In the genomic region with DNA sequence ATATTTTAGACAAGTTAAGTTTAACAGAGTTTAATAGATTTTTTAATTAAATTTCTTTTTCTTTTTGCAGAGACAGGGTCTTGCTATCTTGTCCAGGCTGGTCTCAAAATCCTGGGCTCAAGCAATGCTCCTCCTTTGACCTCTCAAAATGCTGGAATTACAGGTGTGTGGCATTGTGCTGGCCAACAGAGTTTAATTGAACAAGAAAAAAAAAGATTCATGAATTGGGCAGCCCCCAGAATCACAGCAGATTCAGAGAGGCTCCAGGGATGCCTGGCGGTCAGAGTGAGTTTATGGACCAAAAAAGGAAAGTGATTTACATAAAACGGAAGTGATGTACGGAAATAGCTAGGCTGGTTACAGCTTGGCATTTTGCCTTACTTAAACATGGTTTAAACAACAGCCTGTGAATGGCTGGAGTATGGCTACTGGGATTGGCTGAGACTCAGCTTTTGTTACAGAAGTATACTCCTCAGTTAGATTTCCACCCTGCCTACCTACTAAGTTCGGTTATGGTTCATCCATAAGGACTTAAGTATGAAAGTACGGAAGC, we compare ENCODE assay signal across 1 cellular context.
TF ChIP-seq lines count a peak whose summit lies in the region.

No MANE protein-coding gene starts in this region.

TF ChIP-seq in GM23338, 12 proteins besides CTCF, POLR2A, EP300 and RAD21 (continued from another document):
- TF ChIP-seq, protein P1, sequence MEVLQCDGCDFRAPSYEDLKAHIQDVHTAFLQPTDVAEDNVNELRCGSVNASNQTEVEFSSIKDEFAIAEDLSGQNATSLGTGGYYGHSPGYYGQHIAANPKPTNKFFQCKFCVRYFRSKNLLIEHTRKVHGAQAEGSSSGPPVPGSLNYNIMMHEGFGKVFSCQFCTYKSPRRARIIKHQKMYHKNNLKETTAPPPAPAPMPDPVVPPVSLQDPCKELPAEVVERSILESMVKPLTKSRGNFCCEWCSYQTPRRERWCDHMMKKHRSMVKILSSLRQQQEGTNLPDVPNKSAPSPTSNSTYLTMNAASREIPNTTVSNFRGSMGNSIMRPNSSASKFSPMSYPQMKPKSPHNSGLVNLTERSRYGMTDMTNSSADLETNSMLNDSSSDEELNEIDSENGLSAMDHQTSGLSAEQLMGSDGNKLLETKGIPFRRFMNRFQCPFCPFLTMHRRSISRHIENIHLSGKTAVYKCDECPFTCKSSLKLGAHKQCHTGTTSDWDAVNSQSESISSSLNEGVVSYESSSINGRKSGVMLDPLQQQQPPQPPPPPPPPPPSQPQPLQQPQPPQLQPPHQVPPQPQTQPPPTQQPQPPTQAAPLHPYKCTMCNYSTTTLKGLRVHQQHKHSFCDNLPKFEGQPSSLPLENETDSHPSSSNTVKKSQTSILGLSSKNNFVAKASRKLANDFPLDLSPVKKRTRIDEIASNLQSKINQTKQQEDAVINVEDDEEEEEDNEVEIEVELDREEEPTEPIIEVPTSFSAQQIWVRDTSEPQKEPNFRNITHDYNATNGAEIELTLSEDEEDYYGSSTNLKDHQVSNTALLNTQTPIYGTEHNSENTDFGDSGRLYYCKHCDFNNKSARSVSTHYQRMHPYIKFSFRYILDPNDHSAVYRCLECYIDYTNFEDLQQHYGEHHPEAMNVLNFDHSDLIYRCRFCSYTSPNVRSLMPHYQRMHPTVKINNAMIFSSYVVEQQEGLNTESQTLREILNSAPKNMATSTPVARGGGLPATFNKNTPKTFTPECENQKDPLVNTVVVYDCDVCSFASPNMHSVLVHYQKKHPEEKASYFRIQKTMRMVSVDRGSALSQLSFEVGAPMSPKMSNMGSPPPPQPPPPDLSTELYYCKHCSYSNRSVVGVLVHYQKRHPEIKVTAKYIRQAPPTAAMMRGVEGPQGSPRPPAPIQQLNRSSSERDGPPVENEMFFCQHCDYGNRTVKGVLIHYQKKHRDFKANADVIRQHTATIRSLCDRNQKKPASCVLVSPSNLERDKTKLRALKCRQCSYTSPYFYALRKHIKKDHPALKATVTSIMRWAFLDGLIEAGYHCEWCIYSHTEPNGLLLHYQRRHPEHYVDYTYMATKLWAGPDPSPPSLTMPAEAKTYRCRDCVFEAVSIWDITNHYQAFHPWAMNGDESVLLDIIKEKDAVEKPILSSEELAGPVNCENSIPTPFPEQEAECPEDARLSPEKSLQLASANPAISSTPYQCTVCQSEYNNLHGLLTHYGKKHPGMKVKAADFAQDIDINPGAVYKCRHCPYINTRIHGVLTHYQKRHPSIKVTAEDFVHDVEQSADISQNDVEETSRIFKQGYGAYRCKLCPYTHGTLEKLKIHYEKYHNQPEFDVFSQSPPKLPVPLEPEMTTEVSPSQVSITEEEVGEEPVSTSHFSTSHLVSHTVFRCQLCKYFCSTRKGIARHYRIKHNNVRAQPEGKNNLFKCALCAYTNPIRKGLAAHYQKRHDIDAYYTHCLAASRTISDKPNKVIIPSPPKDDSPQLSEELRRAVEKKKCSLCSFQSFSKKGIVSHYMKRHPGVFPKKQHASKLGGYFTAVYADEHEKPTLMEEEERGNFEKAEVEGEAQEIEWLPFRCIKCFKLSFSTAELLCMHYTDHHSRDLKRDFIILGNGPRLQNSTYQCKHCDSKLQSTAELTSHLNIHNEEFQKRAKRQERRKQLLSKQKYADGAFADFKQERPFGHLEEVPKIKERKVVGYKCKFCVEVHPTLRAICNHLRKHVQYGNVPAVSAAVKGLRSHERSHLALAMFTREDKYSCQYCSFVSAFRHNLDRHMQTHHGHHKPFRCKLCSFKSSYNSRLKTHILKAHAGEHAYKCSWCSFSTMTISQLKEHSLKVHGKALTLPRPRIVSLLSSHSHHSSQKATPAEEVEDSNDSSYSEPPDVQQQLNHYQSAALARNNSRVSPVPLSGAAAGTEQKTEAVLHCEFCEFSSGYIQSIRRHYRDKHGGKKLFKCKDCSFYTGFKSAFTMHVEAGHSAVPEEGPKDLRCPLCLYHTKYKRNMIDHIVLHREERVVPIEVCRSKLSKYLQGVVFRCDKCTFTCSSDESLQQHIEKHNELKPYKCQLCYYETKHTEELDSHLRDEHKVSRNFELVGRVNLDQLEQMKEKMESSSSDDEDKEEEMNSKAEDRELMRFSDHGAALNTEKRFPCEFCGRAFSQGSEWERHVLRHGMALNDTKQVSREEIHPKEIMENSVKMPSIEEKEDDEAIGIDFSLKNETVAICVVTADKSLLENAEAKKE (CRISPR knock-in tag; IDR thresholded peaks at IDR 0.05), result no peak
- TF ChIP-seq ZNF331 (CRISPR knock-in tag; IDR thresholded peaks at IDR 0.05; ENCODE audit: low read depth) (no peak), EZH2 (IDR thresholded peaks at IDR 0.05; ENCODE audit: low read depth, unreplicated experiment) (no peak), NANOG (IDR thresholded peaks at IDR 0.05; ENCODE audit: borderline replicate concordance) (no peak), ZNF114 (CRISPR knock-in tag; IDR thresholded peaks at IDR 0.05) (no peak), JUNB (IDR thresholded peaks at IDR 0.05; ENCODE audit: unreplicated experiment) (no peak), POLR2AphosphoS5 (IDR thresholded peaks at IDR 0.05; ENCODE audit: low read depth) (no peak)
- TF ChIP-seq, protein P2, sequence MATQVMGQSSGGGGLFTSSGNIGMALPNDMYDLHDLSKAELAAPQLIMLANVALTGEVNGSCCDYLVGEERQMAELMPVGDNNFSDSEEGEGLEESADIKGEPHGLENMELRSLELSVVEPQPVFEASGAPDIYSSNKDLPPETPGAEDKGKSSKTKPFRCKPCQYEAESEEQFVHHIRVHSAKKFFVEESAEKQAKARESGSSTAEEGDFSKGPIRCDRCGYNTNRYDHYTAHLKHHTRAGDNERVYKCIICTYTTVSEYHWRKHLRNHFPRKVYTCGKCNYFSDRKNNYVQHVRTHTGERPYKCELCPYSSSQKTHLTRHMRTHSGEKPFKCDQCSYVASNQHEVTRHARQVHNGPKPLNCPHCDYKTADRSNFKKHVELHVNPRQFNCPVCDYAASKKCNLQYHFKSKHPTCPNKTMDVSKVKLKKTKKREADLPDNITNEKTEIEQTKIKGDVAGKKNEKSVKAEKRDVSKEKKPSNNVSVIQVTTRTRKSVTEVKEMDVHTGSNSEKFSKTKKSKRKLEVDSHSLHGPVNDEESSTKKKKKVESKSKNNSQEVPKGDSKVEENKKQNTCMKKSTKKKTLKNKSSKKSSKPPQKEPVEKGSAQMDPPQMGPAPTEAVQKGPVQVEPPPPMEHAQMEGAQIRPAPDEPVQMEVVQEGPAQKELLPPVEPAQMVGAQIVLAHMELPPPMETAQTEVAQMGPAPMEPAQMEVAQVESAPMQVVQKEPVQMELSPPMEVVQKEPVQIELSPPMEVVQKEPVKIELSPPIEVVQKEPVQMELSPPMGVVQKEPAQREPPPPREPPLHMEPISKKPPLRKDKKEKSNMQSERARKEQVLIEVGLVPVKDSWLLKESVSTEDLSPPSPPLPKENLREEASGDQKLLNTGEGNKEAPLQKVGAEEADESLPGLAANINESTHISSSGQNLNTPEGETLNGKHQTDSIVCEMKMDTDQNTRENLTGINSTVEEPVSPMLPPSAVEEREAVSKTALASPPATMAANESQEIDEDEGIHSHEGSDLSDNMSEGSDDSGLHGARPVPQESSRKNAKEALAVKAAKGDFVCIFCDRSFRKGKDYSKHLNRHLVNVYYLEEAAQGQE (IDR thresholded peaks at IDR 0.05; ENCODE audit: unreplicated experiment), result no peak
TF ChIP-seq in GM23338: peak in this region for 0.
